In the genomic region with DNA sequence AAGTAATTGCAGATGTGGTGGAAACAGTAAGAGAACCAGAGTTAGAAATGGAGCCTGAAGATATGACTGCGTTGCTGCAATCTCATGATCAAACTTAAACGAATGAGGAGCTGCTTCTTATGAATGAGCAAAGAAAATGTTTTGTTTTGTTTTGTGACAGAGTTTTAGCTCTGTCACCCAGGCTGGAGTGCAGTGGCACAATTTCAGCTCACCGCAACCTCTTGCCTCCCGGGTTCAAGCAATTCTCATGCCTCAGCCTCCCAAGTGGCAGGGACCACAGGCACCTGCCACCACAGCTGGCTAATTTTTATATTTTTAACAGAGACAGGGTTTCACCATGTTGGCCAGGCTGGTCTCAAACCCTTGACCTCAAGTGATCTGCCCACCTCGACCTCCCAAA, we compare ENCODE assay signal across 11 cellular contexts.
"Had no signal": no experiment of that assay in that cellular context is flagged by ENCODE, and none has a peak within 500 bp of the region (broad histone marks: within the 10 kb centered on the region; RNA-seq: fewer than 3 reads in every experiment).

No MANE protein-coding gene starts in this region.

- ATAC-seq: GM23338, HCT116 had no signal

- H3K4me1 ChIP-seq: HAP-1 had no signal

- DNase-seq: GM23248, GOT3, H7, H9, HCEC 1CT, HFFc6 had no signal

- H3K9me3 ChIP-seq: HAP-1 had no signal

- H3K4me3 ChIP-seq: GM23248, GM23338, HAP-1 had no signal

- H3K27ac ChIP-seq: GM23248 had no signal

- FAIRE-seq: H1, H54 had no signal

- H3K4me2 ChIP-seq: GM23338 had no signal
